Comparison of ENCODE assay signal across 8 cellular contexts in genomic region chr12:131928080-131928764, GRCh38. TPM values are rescaled to one million over a fixed set of nuclear protein-coding genes. Genes with fewer than 3 reads are reported as not detected.
DNase-seq lines count a peak whose midpoint lies in the region; ATAC-seq, FAIRE-seq and TF ChIP-seq lines count a peak whose summit lies in the region.

No MANE protein-coding gene starts in this region.

- POLR2A ChIA-PET in K562 (lab: Yijun Ruan, JAX): interaction anchor here (1.1 to 2.6 kb wide), 4 partner anchors 9 to 66 kb away, joined by 3 to 11 read pairs (median 4); no protein-coding TSS in a partner anchor
- POLR2A ChIA-PET in HepG2 (lab: Yijun Ruan, JAX): interaction anchor here (0.7 to 1.0 kb wide), 5 partner anchors 14 to 68 kb away, joined by 3 to 6 read pairs (median 5); no protein-coding TSS in a partner anchor

- peak overlapping the region; percentile 92 for H3K27ac Mint-ChIP-seq in T-helper 2 cell treated with Interferon-gamma antibody and Interleukin-4, amounts not matched to agents 5 μg/mL and 100 μg/mL, for 36 hours

- H3K4me3 ChIP-seq in K562 (peak overlapping the region; percentile 84), HepG2 (replicated peaks in 1 of 3; ENCODE audit: insufficient read depth in 1 of 3, low read depth in 2 of 3, low read length in 3 of 3) (peak overlapping the region; percentile 70 to 90 (median 80)), transverse colon (peak overlapping the region; percentile 67 to 93 (median 80))

- H3K27me3 Mint-ChIP-seq in T-helper 2 cell treated with Interferon-gamma antibody and Interleukin-4, amounts not matched to agents 5 μg/mL and 100 μg/mL, for 36 hours (ENCODE audit: low read depth): no peaks in the 10 kb centered on the region

- peaks cover 20% of the 10 kb centered on the region for H3K36me3 Mint-ChIP-seq in T-helper 2 cell treated with Interferon-gamma antibody and Interleukin-4, amounts not matched to agents 5 μg/mL and 100 μg/mL, for 36 hours (ENCODE audit: low read depth)

- BruUV-seq in K562 (replicated peaks; lab: Mats Ljungman, UMichigan) (no TSS peak), HepG2 (replicated peaks; lab: Mats Ljungman, UMichigan) (no TSS peak)

- TF ChIP-seq CTCF in K562 (IDR thresholded peaks at IDR 0.05 in 2 of 3, conservative IDR thresholded peaks at IDR 0.05 in 1 of 3; ENCODE audit: insufficient read depth in 2 of 3, low read depth in 1 of 3, low read length in 3 of 3) (no peak), HepG2 (CRISPR knock-in tag; IDR thresholded peaks at IDR 0.05) (no peak), transverse colon (IDR thresholded peaks at IDR 0.05) (no peak)

- H2AFZ ChIP-seq in K562 (ENCODE audit: low read depth, low read length) (peak overlapping the region; percentile 93), HepG2 (ENCODE audit: low read length) (no peak overlapping the region)

- H3K4me2 ChIP-seq in K562 (ENCODE audit: insufficient read depth, low read length): peak overlapping the region; percentile 87
- peak overlapping the region; percentile 76 for H3K4me2 ChIP-seq in HepG2 (ENCODE audit: low read depth, low read length)

- H4K20me1 ChIP-seq in K562 (replicated peaks; ENCODE audit: control insufficient read depth, insufficient read depth, low read length): peaks cover 3% of the 10 kb centered on the region
- H4K20me1 ChIP-seq in HepG2 (ENCODE audit: insufficient read depth, low read length): no peaks in the 10 kb centered on the region

- H3K27ac ChIP-seq in KOPT-K1 (ENCODE audit: low read depth, low read length, poor library complexity, severe bottlenecking) (peak overlapping the region; percentile 49), K562 (ENCODE audit: extremely low read depth, low read depth, low read length) (peak overlapping the region; percentile 93), HepG2 (ENCODE audit: extremely low read length, insufficient read depth, low read length) (peak overlapping the region; percentile 65), transverse colon (peak overlapping the region; percentile 92 to 93 (median 92))

- H3K27me3 ChIP-seq in K562 (ENCODE audit: control insufficient read depth in 2 of 2, insufficient read depth in 2 of 2, low read length in 2 of 2) (no peaks in the 10 kb centered on the region), HepG2 (ENCODE audit: control insufficient read depth in 1 of 2, insufficient read depth in 2 of 2, low read length in 2 of 2) (no peaks in the 10 kb centered on the region), transverse colon (no peaks in the 10 kb centered on the region)

- CTCF ChIA-PET in K562 (lab: Yijun Ruan, JAX; ENCODE audit: low intra/inter-chr PET ratio) (interaction anchor here (0.5 to 1.5 kb wide), 2 partner anchors 21 to 28 kb away, joined by 3 to 4 read pairs; partner anchors contain the start of gene EP400), HepG2 (lab: Yijun Ruan, JAX; ENCODE audit: low intra/inter-chr PET ratio, low total read pairs) (no interaction called here)

- TF ChIP-seq RAD21 in K562 (CRISPR knock-in tag; conservative IDR thresholded peaks at IDR 0.05 in 1 of 2, IDR thresholded peaks at IDR 0.05 in 1 of 2) (no peak), HepG2 (CRISPR knock-in tag; IDR thresholded peaks at IDR 0.05) (no peak)

- H3K9me3 Mint-ChIP-seq in T-helper 2 cell treated with Interferon-gamma antibody and Interleukin-4, amounts not matched to agents 5 μg/mL and 100 μg/mL, for 36 hours: no peaks in the 10 kb centered on the region

- TF ChIP-seq POLR2A in K562 (conservative IDR thresholded peaks at IDR 0.05) (no peak; the same call in 1 of the 2 replicates), HepG2 (IDR thresholded peaks at IDR 0.05; ENCODE audit: insufficient read depth in 1 of 2, low read depth in 2 of 2, low read length in 2 of 2) (no peak), transverse colon (IDR thresholded peaks at IDR 0.05) (no peak)

- DNase-seq in T-helper 2 cell treated with Interferon-gamma antibody and Interleukin-4, amounts not matched to agents 5 μg/mL and 100 μg/mL, for 36 hours (ENCODE audit: low spot score): no peak
- DNase-seq in T-helper 2 cell: no peak
- DNase-seq in K562 (ENCODE audit: extremely low read depth in 1 of 4, low spot score in 3 of 4): peak in 2 of 4 experiments; percentile 12 to 73
- DNase-seq in HepG2 (ENCODE audit: low spot score): no peak
- DNase-seq in transverse colon: peak; percentile 34
- no peak for DNase-seq in iPS-NIHi7 (ENCODE audit: extremely low spot score)

- peak; percentile 84 for FAIRE-seq in K562 (lab: Jason Lieb, UNC)
- no peak for FAIRE-seq in HepG2 (lab: Jason Lieb, UNC)

- H3K4me1 ChIP-seq in K562 (replicated peaks in 1 of 2; ENCODE audit: control insufficient read depth in 2 of 2, insufficient read depth in 2 of 2, low read length in 2 of 2): peaks cover 14 to 38% of the 10 kb centered on the region in 2 experiments; a peak in 4 of 5 replicates
- peaks cover 18% of the 10 kb centered on the region for H3K4me1 ChIP-seq in HepG2 (ENCODE audit: insufficient read depth, low read length)
- peaks cover 0 to 24% (median 9%) of the 10 kb centered on the region in 4 donors for H3K4me1 ChIP-seq in transverse colon

- H3K9ac ChIP-seq in K562 (ENCODE audit: insufficient read depth in 1 of 2, low read depth in 2 of 2, low read length in 2 of 2) (peak overlapping the region; percentile 79 to 96), HepG2 (ENCODE audit: insufficient read depth, low read depth, low read length) (peak overlapping the region; percentile 78)

- intact Hi-C loops in K562 (cut with micrococcal nuclease) (loop anchor here (1.0 kb wide), 1 partner anchor 68 kb away; no protein-coding TSS in a partner anchor), HepG2 (cut with micrococcal nuclease; ENCODE audit: unreplicated experiment) (loop anchor here (5.0 to 10.0 kb wide), 2 partner anchors 66 to 93 kb away; no protein-coding TSS in a partner anchor), transverse colon (cut with DNase I; ENCODE audit: low total_unique reads) (loop anchor here (2.0 kb wide), 1 partner anchor 33 kb away; the partner anchor contains the start of gene ULK1)

- peaks cover 36% of the 10 kb centered on the region for H3K79me2 ChIP-seq in K562 (ENCODE audit: control insufficient read depth, insufficient read depth, low read length)
- H3K79me2 ChIP-seq in HepG2 (ENCODE audit: insufficient read depth, low read length): peaks cover 16% of the 10 kb centered on the region

- peaks cover 17% of the 10 kb centered on the region for H3K4me1 Mint-ChIP-seq in T-helper 2 cell treated with Interferon-gamma antibody and Interleukin-4, amounts not matched to agents 5 μg/mL and 100 μg/mL, for 36 hours (ENCODE audit: low read depth)

- no peak for TF ChIP-seq EP300 in K562 (IDR thresholded peaks at IDR 0.05; ENCODE audit: low read length)
- TF ChIP-seq EP300 in HepG2 (IDR thresholded peaks at IDR 0.05; ENCODE audit: low read depth in 2 of 2, low read length in 2 of 2): no peak
- no peak for TF ChIP-seq EP300 in HepG2 (CRISPR knock-in tag; IDR thresholded peaks at IDR 0.05; ENCODE audit: borderline replicate concordance)
- TF ChIP-seq EP300 in transverse colon (IDR thresholded peaks at IDR 0.05; ENCODE audit: low read depth): no peak

- no peaks in the 10 kb centered on the region for H3K9me1 ChIP-seq in K562 (ENCODE audit: control insufficient read depth, insufficient read depth, low read length)

- peaks cover 31% of the 10 kb centered on the region for H3K36me3 ChIP-seq in KOPT-K1 (ENCODE audit: insufficient read depth, low read length)
- H3K36me3 ChIP-seq in K562 (ENCODE audit: control insufficient read depth, insufficient read depth, low read length): peaks cover 30% of the 10 kb centered on the region
- H3K36me3 ChIP-seq in HepG2 (replicated peaks in 1 of 2; ENCODE audit: control insufficient read depth in 1 of 2, insufficient read depth in 2 of 2, low read length in 2 of 2): peaks cover 10 to 14% of the 10 kb centered on the region in 2 experiments
- H3K36me3 ChIP-seq in transverse colon: peaks cover 0 to 13% (median 5%) of the 10 kb centered on the region in 4 donors

- 9% methylated on average over 30 of the region's 37 CpGs for WGBS in K562 (ENCODE audit: insufficient coverage, low coverage, missing lambda C conversion rate)
- WGBS in HepG2 (ENCODE audit: low lambda C conversion rate): 25% methylated on average over 37 of the region's 37 CpGs
- WGBS in transverse colon (ENCODE audit: low coverage in 1 of 2), 2 donors: 27 to 29% methylated on average over 16 to 37 of the region's 37 CpGs

- peak overlapping the region; percentile 87 for H3K4me3 Mint-ChIP-seq in T-helper 2 cell treated with Interferon-gamma antibody and Interleukin-4, amounts not matched to agents 5 μg/mL and 100 μg/mL, for 36 hours

- H3K9me3 ChIP-seq in KOPT-K1 (ENCODE audit: insufficient read depth, low read length, poor library complexity, severe bottlenecking) (no peaks in the 10 kb centered on the region), K562 (replicated peaks; ENCODE audit: control insufficient read depth, insufficient read depth, low read depth, low read length) (no peaks in the 10 kb centered on the region), HepG2 (ENCODE audit: low read length) (no peaks in the 10 kb centered on the region), transverse colon (no peaks in the 10 kb centered on the region)

- ATAC-seq in K562 (peak; percentile 68), HepG2 (peak; percentile 4), HG03135 (IDR thresholded peaks at IDR 0.05; ENCODE audit: unreplicated experiment) (no peak)

- in situ Hi-C loops in K562 (cut with MboI) (no loop called here), HepG2 (cut with HindIII; ENCODE audit: extremely low pct_ligation_motif_present, low pct_unique_long_range_greater_than_20kb) (no loop called here), transverse colon (cut with MboI; ENCODE audit: low pct_ligation_motif_present in 1 of 4, low pct_unique_long_range_greater_than_20kb in 1 of 4, low sequenced_read_pairs in 3 of 4) (no loop called here)

RNA-seq across cellular contexts. Expression of gene PUS1, which starts 0.9 kb away (rescaled TPM):
- 97.0 and 232 TPM in 2 replicates for total RNA-seq in K562 (2011; cell fraction: chromatin; rRNA removed; ENCODE audit: low replicate concordance)
- total RNA-seq in K562 (2011; cell fraction: nucleolus; rRNA removed): 140 and 151 TPM in 2 replicates
- 123 and 134 TPM in 2 replicates for total RNA-seq in K562 (2011; cell fraction: nucleoplasm; rRNA removed)
- total RNA-seq in K562 (2014; rRNA removed) (35.6 and 53.2 TPM in 2 replicates), K562 (2014; rRNA removed; fragmentation: Illumina TruSeq; extraction: Trizol) (13.6 and 16.4 TPM in 2 replicates), K562 (2015; rRNA removed; fragmentation: Illumina TruSeq; extraction: Trizol) (29.7 and 30.0 TPM in 2 replicates), K562 (2021) (79.3 and 90.8 TPM in 2 replicates), HepG2 (2016; rRNA removed; fragmentation: Illumina TruSeq; extraction: Trizol) (23.5 and 24.7 TPM in 2 replicates), transverse colon (10 to 100 TPM; 11.9 to 48.8 (median 23.1) TPM)
- polyA plus RNA-seq in K562 (2011; rRNA removed) (27.9 and 36.5 TPM in 2 replicates), K562 (2014; fragmentation: Illumina TruSeq; extraction: Trizol) (30.3 and 39.8 TPM in 2 replicates), K562 (2014; fragmentation: Nextera tagmentation; extraction: Ambion mirVana) (1 to 10 TPM; 1.9 to 3.8 TPM), K562 (2014; rRNA removed) (71.4 and 73.4 TPM in 2 replicates), HepG2 (2011; rRNA removed) (19.2 and 28.3 TPM in 2 replicates)
- 28.1 and 41.6 TPM in 2 replicates for polyA plus RNA-seq in K562 (2011; cell fraction: cytosol; rRNA removed)
- 56.2 and 84.8 TPM in 2 replicates for polyA plus RNA-seq in K562 (2011; cell fraction: nucleus; rRNA removed)
- polyA plus RNA-seq in K562 (2012): 37.5 and 51.4 TPM in 2 replicates
- 16.8 and 21.8 TPM in 2 replicates for polyA minus RNA-seq in K562 (2011; rRNA and poly(A)+ RNA removed)
- polyA minus RNA-seq in K562 (2011; cell fraction: cytosol; rRNA and poly(A)+ RNA removed): 30.8 and 32.0 TPM in 2 replicates
- 27.3 and 32.4 TPM in 2 replicates for polyA minus RNA-seq in K562 (2011; cell fraction: nucleus; rRNA and poly(A)+ RNA removed)
- total RNA-seq in HepG2 (2016; cell fraction: cytosol; rRNA removed; fragmentation: Illumina TruSeq; extraction: Trizol; ENCODE audit: low read depth): 6.6 and 7.1 TPM in 2 replicates
- 21.9 and 25.6 TPM in 2 replicates for total RNA-seq in HepG2 (2016; cell fraction: insoluble cytoplasmic fraction; rRNA removed; fragmentation: Illumina TruSeq; extraction: Trizol)
- 11.7 and 15.8 TPM in 2 replicates for total RNA-seq in HepG2 (2016; cell fraction: membrane; rRNA removed; fragmentation: Illumina TruSeq; extraction: Trizol)
- total RNA-seq in HepG2 (2016; cell fraction: nucleus; rRNA removed; fragmentation: Illumina TruSeq; extraction: Trizol): 22.3 and 22.5 TPM in 2 replicates
- polyA plus RNA-seq in HepG2 (2011; cell fraction: cytosol; rRNA removed): 18.9 and 22.1 TPM in 2 replicates
- polyA plus RNA-seq in HepG2 (2011; cell fraction: nucleus; rRNA removed): 51.5 and 61.7 TPM in 2 replicates
- 16.6 and 23.7 TPM in 2 replicates for polyA plus RNA-seq in HepG2 (2012)
- 6.6 and 8.0 TPM in 2 replicates for polyA plus RNA-seq in HepG2 (2016; cell fraction: cytosol; fragmentation: Illumina TruSeq; extraction: Trizol; ENCODE audit: low read depth)
- polyA plus RNA-seq in HepG2 (2016; cell fraction: insoluble cytoplasmic fraction; fragmentation: Illumina TruSeq; extraction: Trizol; ENCODE audit: low read depth): 37.8 and 38.4 TPM in 2 replicates
- polyA plus RNA-seq in HepG2 (2016; cell fraction: membrane; fragmentation: Illumina TruSeq; extraction: Trizol; ENCODE audit: low read depth): 14.2 and 18.7 TPM in 2 replicates
- 70.5 and 72.7 TPM in 2 replicates for polyA plus RNA-seq in HepG2 (2016; cell fraction: nucleus; fragmentation: Illumina TruSeq; extraction: Trizol; ENCODE audit: insufficient read depth, low read depth)
- 26.1 and 71.1 TPM in 2 replicates for polyA minus RNA-seq in HepG2 (2011; rRNA and poly(A)+ RNA removed; ENCODE audit: low replicate concordance)
- polyA minus RNA-seq in HepG2 (2011; cell fraction: cytosol; rRNA and poly(A)+ RNA removed): 10.4 and 12.3 TPM in 2 replicates
- polyA minus RNA-seq in HepG2 (2011; cell fraction: nucleus; rRNA and poly(A)+ RNA removed): 31.2 and 34.2 TPM in 2 replicates

RNA-seq across cellular contexts. Expression of gene EP400, which starts 21.5 kb away (rescaled TPM):
- total RNA-seq in K562 (2011; cell fraction: chromatin; rRNA removed; ENCODE audit: low replicate concordance): 149 and 175 TPM in 2 replicates
- total RNA-seq in K562 (2011; cell fraction: nucleolus; rRNA removed): 61.2 and 71.2 TPM in 2 replicates
- total RNA-seq in K562 (2011; cell fraction: nucleoplasm; rRNA removed): 111 and 165 TPM in 2 replicates
- 7.7 and 12.2 TPM in 2 replicates for total RNA-seq in K562 (2014; rRNA removed)
- 7.0 TPM in 2 replicates for total RNA-seq in K562 (2014; rRNA removed; fragmentation: Illumina TruSeq; extraction: Trizol)
- total RNA-seq in K562 (2015; rRNA removed; fragmentation: Illumina TruSeq; extraction: Trizol): 6.9 and 8.1 TPM in 2 replicates
- 49.2 and 58.0 TPM in 2 replicates for total RNA-seq in K562 (2021)
- polyA plus RNA-seq in K562 (2011; rRNA removed): 6.5 and 8.3 TPM in 2 replicates
- polyA plus RNA-seq in K562 (2011; cell fraction: cytosol; rRNA removed): 5.4 and 6.5 TPM in 2 replicates
- polyA plus RNA-seq in K562 (2011; cell fraction: nucleus; rRNA removed): 38.0 and 44.2 TPM in 2 replicates
- 27.7 and 40.7 TPM in 2 replicates for polyA plus RNA-seq in K562 (2012)
- 29.8 and 32.3 TPM in 2 replicates for polyA plus RNA-seq in K562 (2014; fragmentation: Illumina TruSeq; extraction: Trizol)
- polyA plus RNA-seq in K562 (2014; fragmentation: Nextera tagmentation; extraction: Ambion mirVana): 1 to 10 TPM; 4.5 to 6.7 TPM
- polyA plus RNA-seq in K562 (2014; rRNA removed): 22.2 and 23.5 TPM in 2 replicates
- polyA minus RNA-seq in K562 (2011; rRNA and poly(A)+ RNA removed): 13.1 and 16.0 TPM in 2 replicates
- 17.0 and 23.8 TPM in 2 replicates for polyA minus RNA-seq in K562 (2011; cell fraction: cytosol; rRNA and poly(A)+ RNA removed)
- 18.7 and 27.0 TPM in 2 replicates for polyA minus RNA-seq in K562 (2011; cell fraction: nucleus; rRNA and poly(A)+ RNA removed)
- total RNA-seq in HepG2 (2016; rRNA removed; fragmentation: Illumina TruSeq; extraction: Trizol): 5.0 and 8.4 TPM in 2 replicates
- total RNA-seq in HepG2 (2016; cell fraction: cytosol; rRNA removed; fragmentation: Illumina TruSeq; extraction: Trizol; ENCODE audit: low read depth): 4.7 TPM in 2 replicates
- 3.7 and 7.0 TPM in 2 replicates for total RNA-seq in HepG2 (2016; cell fraction: insoluble cytoplasmic fraction; rRNA removed; fragmentation: Illumina TruSeq; extraction: Trizol)
- total RNA-seq in HepG2 (2016; cell fraction: membrane; rRNA removed; fragmentation: Illumina TruSeq; extraction: Trizol): 6.0 and 6.1 TPM in 2 replicates
- 13.3 and 16.0 TPM in 2 replicates for total RNA-seq in HepG2 (2016; cell fraction: nucleus; rRNA removed; fragmentation: Illumina TruSeq; extraction: Trizol)
- 4.2 and 4.9 TPM in 2 replicates for polyA plus RNA-seq in HepG2 (2011; rRNA removed)
- 2.4 and 3.4 TPM in 2 replicates for polyA plus RNA-seq in HepG2 (2011; cell fraction: cytosol; rRNA removed)
- polyA plus RNA-seq in HepG2 (2011; cell fraction: nucleus; rRNA removed): 23.5 and 23.6 TPM in 2 replicates
- 16.1 and 16.9 TPM in 2 replicates for polyA plus RNA-seq in HepG2 (2012)
- polyA plus RNA-seq in HepG2 (2016; cell fraction: cytosol; fragmentation: Illumina TruSeq; extraction: Trizol; ENCODE audit: low read depth): 1.1 TPM in 2 replicates
- polyA plus RNA-seq in HepG2 (2016; cell fraction: insoluble cytoplasmic fraction; fragmentation: Illumina TruSeq; extraction: Trizol; ENCODE audit: low read depth): 11.0 and 15.9 TPM in 2 replicates
- polyA plus RNA-seq in HepG2 (2016; cell fraction: membrane; fragmentation: Illumina TruSeq; extraction: Trizol; ENCODE audit: low read depth): 2.6 and 2.7 TPM in 2 replicates
- 43.2 and 47.1 TPM in 2 replicates for polyA plus RNA-seq in HepG2 (2016; cell fraction: nucleus; fragmentation: Illumina TruSeq; extraction: Trizol; ENCODE audit: insufficient read depth, low read depth)
- polyA minus RNA-seq in HepG2 (2011; rRNA and poly(A)+ RNA removed; ENCODE audit: low replicate concordance): 7.5 and 11.1 TPM in 2 replicates
- polyA minus RNA-seq in HepG2 (2011; cell fraction: cytosol; rRNA and poly(A)+ RNA removed): 7.5 and 8.3 TPM in 2 replicates
- polyA minus RNA-seq in HepG2 (2011; cell fraction: nucleus; rRNA and poly(A)+ RNA removed): 16.2 and 18.8 TPM in 2 replicates
- total RNA-seq in transverse colon: 10 to 100 TPM; 25.4 to 67.3 (median 37.5) TPM

RNA-seq across cellular contexts. Expression of gene ULK1, which starts 33.8 kb away (rescaled TPM):
- total RNA-seq in K562 (2011; cell fraction: chromatin; rRNA removed; ENCODE audit: low replicate concordance): 40.7 and 125 TPM in 2 replicates
- total RNA-seq in K562 (2011; cell fraction: nucleolus; rRNA removed): 72.5 and 83.8 TPM in 2 replicates
- 47.5 and 50.5 TPM in 2 replicates for total RNA-seq in K562 (2011; cell fraction: nucleoplasm; rRNA removed)
- 4.2 and 5.6 TPM in 2 replicates for total RNA-seq in K562 (2014; rRNA removed)
- total RNA-seq in K562 (2014; rRNA removed; fragmentation: Illumina TruSeq; extraction: Trizol): 0.83 and 0.98 TPM in 2 replicates
- total RNA-seq in K562 (2015; rRNA removed; fragmentation: Illumina TruSeq; extraction: Trizol): 2.0 and 3.6 TPM in 2 replicates
- total RNA-seq in K562 (2021): 17.3 and 29.4 TPM in 2 replicates
- 3.2 and 6.2 TPM in 2 replicates for polyA plus RNA-seq in K562 (2011; rRNA removed)
- polyA plus RNA-seq in K562 (2011; cell fraction: cytosol; rRNA removed): 2.1 and 4.1 TPM in 2 replicates
- 62.1 and 86.4 TPM in 2 replicates for polyA plus RNA-seq in K562 (2011; cell fraction: nucleus; rRNA removed)
- 12.1 and 39.2 TPM in 2 replicates for polyA plus RNA-seq in K562 (2012)
- polyA plus RNA-seq in K562 (2014; fragmentation: Illumina TruSeq; extraction: Trizol): 2.5 and 9.1 TPM in 2 replicates
- under 1 TPM; 0.15 to 0.29 TPM for polyA plus RNA-seq in K562 (2014; fragmentation: Nextera tagmentation; extraction: Ambion mirVana)
- 13.2 and 16.9 TPM in 2 replicates for polyA plus RNA-seq in K562 (2014; rRNA removed)
- 1.3 and 1.8 TPM in 2 replicates for polyA minus RNA-seq in K562 (2011; rRNA and poly(A)+ RNA removed)
- 3.1 and 11.4 TPM in 2 replicates for polyA minus RNA-seq in K562 (2011; cell fraction: cytosol; rRNA and poly(A)+ RNA removed)
- 15.5 and 15.9 TPM in 2 replicates for polyA minus RNA-seq in K562 (2011; cell fraction: nucleus; rRNA and poly(A)+ RNA removed)
- total RNA-seq in HepG2 (2016; rRNA removed; fragmentation: Illumina TruSeq; extraction: Trizol): 1.7 and 2.8 TPM in 2 replicates
- total RNA-seq in HepG2 (2016; cell fraction: cytosol; rRNA removed; fragmentation: Illumina TruSeq; extraction: Trizol; ENCODE audit: low read depth): 1.9 and 2.4 TPM in 2 replicates
- total RNA-seq in HepG2 (2016; cell fraction: insoluble cytoplasmic fraction; rRNA removed; fragmentation: Illumina TruSeq; extraction: Trizol): 1.6 and 3.3 TPM in 2 replicates
- total RNA-seq in HepG2 (2016; cell fraction: membrane; rRNA removed; fragmentation: Illumina TruSeq; extraction: Trizol): 1.7 and 2.8 TPM in 2 replicates
- total RNA-seq in HepG2 (2016; cell fraction: nucleus; rRNA removed; fragmentation: Illumina TruSeq; extraction: Trizol): 4.9 and 6.0 TPM in 2 replicates
- polyA plus RNA-seq in HepG2 (2011; rRNA removed): 10.1 and 13.9 TPM in 2 replicates
- polyA plus RNA-seq in HepG2 (2011; cell fraction: cytosol; rRNA removed): 2.2 and 3.2 TPM in 2 replicates
- polyA plus RNA-seq in HepG2 (2011; cell fraction: nucleus; rRNA removed): 132 and 157 TPM in 2 replicates
- 16.0 and 35.4 TPM in 2 replicates for polyA plus RNA-seq in HepG2 (2012)
- 0.21 and 0.24 TPM in 2 replicates for polyA plus RNA-seq in HepG2 (2016; cell fraction: cytosol; fragmentation: Illumina TruSeq; extraction: Trizol; ENCODE audit: low read depth)
- polyA plus RNA-seq in HepG2 (2016; cell fraction: insoluble cytoplasmic fraction; fragmentation: Illumina TruSeq; extraction: Trizol; ENCODE audit: low read depth): 3.6 and 5.0 TPM in 2 replicates
- polyA plus RNA-seq in HepG2 (2016; cell fraction: membrane; fragmentation: Illumina TruSeq; extraction: Trizol; ENCODE audit: low read depth): 0.60 and 0.72 TPM in 2 replicates
- 27.6 and 31.1 TPM in 2 replicates for polyA plus RNA-seq in HepG2 (2016; cell fraction: nucleus; fragmentation: Illumina TruSeq; extraction: Trizol; ENCODE audit: insufficient read depth, low read depth)
- 11.3 and 13.5 TPM in 2 replicates for polyA minus RNA-seq in HepG2 (2011; rRNA and poly(A)+ RNA removed; ENCODE audit: low replicate concordance)
- polyA minus RNA-seq in HepG2 (2011; cell fraction: cytosol; rRNA and poly(A)+ RNA removed): 7.8 and 10.2 TPM in 2 replicates
- polyA minus RNA-seq in HepG2 (2011; cell fraction: nucleus; rRNA and poly(A)+ RNA removed): 15.5 and 17.8 TPM in 2 replicates
- 100 to 1,000 TPM in 1 of 4 donors, 10 to 100 TPM in 3; 17.5 to 140 (median 28.0) TPM for total RNA-seq in transverse colon
